In genomic region chr2:222969491-222969890, GRCh38 we compare ENCODE assay signal across 19 cellular contexts.
DNase-seq lines count a peak whose midpoint lies in the region; ATAC-seq and TF ChIP-seq lines count a peak whose summit lies in the region.
"Had no signal": no experiment of that assay in that cellular context is flagged by ENCODE, and none has a peak within 500 bp of the region (broad histone marks: within the 10 kb centered on the region; RNA-seq: fewer than 3 reads in every experiment).

No MANE protein-coding gene starts in this region.

- H3K36me3 ChIP-seq in HEK293 (ENCODE audit: control insufficient read depth in 2 of 2, insufficient read depth in 1 of 2, low read length in 2 of 2) (no peaks in the 10 kb centered on the region), testis (ENCODE audit: low read depth, missing control alignments) (no peaks in the 10 kb centered on the region)
- H3K36me3 ChIP-seq: BE2C, heart left ventricle, ovary had no signal

- no peak for ATAC-seq in left colon
- no peak for ATAC-seq in activated CD8-positive, alpha-beta T cell treated with anti-CD3 and anti-CD28 coated beads, Interleukin-2, amount 10 ng/mL, durations not matched to agents 7 days and 5 days
- ATAC-seq: activated CD8-positive, alpha-beta memory T cell treated with anti-CD3 and anti-CD28 coated beads, Interleukin-2, amount 10 ng/mL, durations not matched to agents 7 days and 5 days; GM12878; HCT116; heart left ventricle had no signal

- CTCF ChIA-PET in HEK293 (lab: Yijun Ruan, JAX) = interaction anchor here (0.8 to 0.9 kb wide), 2 partner anchors 132 to 276 kb away, joined by 3 read pairs; no protein-coding TSS in a partner anchor
- CTCF ChIA-PET in activated CD8-positive, alpha-beta T cell treated with anti-CD3 and anti-CD28 coated beads, Interleukin-2, amount 10 ng/mL, durations not matched to agents 7 days and 5 days (lab: Charles Lee) = no interaction called here

- no peak overlapping the region for H3K4me3 Mint-ChIP-seq in activated CD8-positive, alpha-beta T cell treated with anti-CD3 and anti-CD28 coated beads, Interleukin-2, amount 10 ng/mL, durations not matched to agents 7 days and 5 days
- H3K4me3 Mint-ChIP-seq: activated CD8-positive, alpha-beta memory T cell treated with anti-CD3 and anti-CD28 coated beads, Interleukin-2, amount 10 ng/mL, durations not matched to agents 7 days and 5 days had no signal

- intact Hi-C loops in testis (cut with DNase I; ENCODE audit: low total_unique reads) = no loop called here
- intact Hi-C loops in left colon (cut with DNase I, micrococcal nuclease) = no loop called here

- H3K27ac Mint-ChIP-seq in activated CD8-positive, alpha-beta T cell treated with anti-CD3 and anti-CD28 coated beads, Interleukin-2, amount 10 ng/mL, durations not matched to agents 7 days and 5 days = no peak overlapping the region
- H3K27ac Mint-ChIP-seq: activated CD8-positive, alpha-beta memory T cell treated with anti-CD3 and anti-CD28 coated beads, Interleukin-2, amount 10 ng/mL, durations not matched to agents 7 days and 5 days had no signal

- no peaks in the 10 kb centered on the region for H3K9me3 Mint-ChIP-seq in activated CD8-positive, alpha-beta T cell treated with anti-CD3 and anti-CD28 coated beads, Interleukin-2, amount 10 ng/mL, durations not matched to agents 7 days and 5 days (ENCODE audit: insufficient read depth)

- H3K36me3 Mint-ChIP-seq in activated CD8-positive, alpha-beta T cell treated with anti-CD3 and anti-CD28 coated beads, Interleukin-2, amount 10 ng/mL, durations not matched to agents 7 days and 5 days (ENCODE audit: low read depth) = no peaks in the 10 kb centered on the region
- H3K36me3 Mint-ChIP-seq: activated CD8-positive, alpha-beta memory T cell treated with anti-CD3 and anti-CD28 coated beads, Interleukin-2, amount 10 ng/mL, durations not matched to agents 7 days and 5 days had no signal

- H3K4me3 ChIP-seq in AG09309 (ENCODE audit: control insufficient read depth, low read depth, low read length) (no peak overlapping the region), HEK293 (ENCODE audit: low read depth, low read length) (no peak overlapping the region), fibroblast of mammary gland (ENCODE audit: control insufficient read depth, low read depth, low read length) (no peak overlapping the region), testis (no peak overlapping the region)
- H3K4me3 ChIP-seq: GM12878, heart left ventricle, ovary had no signal

- no peaks in the 10 kb centered on the region for H3K27me3 ChIP-seq in testis
- H3K27me3 ChIP-seq: BE2C, heart left ventricle, ovary had no signal

- H3K4me1 ChIP-seq in HEK293 (ENCODE audit: control insufficient read depth, insufficient read depth, low read length) = no peaks in the 10 kb centered on the region
- H3K4me1 ChIP-seq in testis = no peaks in the 10 kb centered on the region

- H3K4me1 Mint-ChIP-seq in activated CD8-positive, alpha-beta T cell treated with anti-CD3 and anti-CD28 coated beads, Interleukin-2, amount 10 ng/mL, durations not matched to agents 7 days and 5 days (ENCODE audit: low read depth) = no peaks in the 10 kb centered on the region
- H3K4me1 Mint-ChIP-seq: activated CD8-positive, alpha-beta memory T cell treated with anti-CD3 and anti-CD28 coated beads, Interleukin-2, amount 10 ng/mL, durations not matched to agents 7 days and 5 days had no signal

- WGBS in testis, 2 donors = 52 to 54% methylated on average over 3 of the region's 3 CpGs

- H3K27ac ChIP-seq in HEK293 (ENCODE audit: extremely low read depth, low read depth, low read length) (no peak overlapping the region), testis (no peak overlapping the region)
- H3K27ac ChIP-seq: heart left ventricle, ovary had no signal

- DNase-seq in AG09309 (ENCODE audit: low read depth) (peak; percentile 29), OCI-M1 (lab: John Stamatoyannopoulos, UW) (peak; percentile 21), fibroblast of mammary gland (ENCODE audit: low read depth) (peak; percentile 73), testis (no peak), left colon (no peak), AG08396 (ENCODE audit: low spot score) (no peak)
- DNase-seq in activated CD8-positive, alpha-beta T cell treated with anti-CD3 and anti-CD28 coated beads, Interleukin-2, amount 10 ng/mL, durations not matched to agents 7 days and 5 days = no peak
- DNase-seq: activated CD4-positive, CD25-positive, alpha-beta regulatory T cell; activated CD8-positive, alpha-beta memory T cell treated with anti-CD3 and anti-CD28 coated beads, Interleukin-2, amount 10 ng/mL, durations not matched to agents 7 days and 5 days; BE2C; central memory CD4-positive, alpha-beta T cell; DND-41; heart left ventricle; NCI-H345; ovary; SW 1271 had no signal

- no peak for TF ChIP-seq CTCF in AG09309 (IDR thresholded peaks at IDR 0.05; ENCODE audit: control insufficient read depth, insufficient read depth, low read depth, low read length, missing control alignments)
- TF ChIP-seq CTCF in HEK293 (tag by site-specific recombination; IDR thresholded peaks at IDR 0.05) = no peak
- no peak for TF ChIP-seq CTCF in fibroblast of mammary gland (conservative IDR thresholded peaks at IDR 0.05; ENCODE audit: control insufficient read depth, insufficient read depth, low read depth, low read length)
- no peak for TF ChIP-seq CTCF in testis (IDR thresholded peaks at IDR 0.05)

- POLR2A ChIA-PET in HEK293 (lab: Yijun Ruan, JAX) = no interaction called here
- POLR2A ChIA-PET in activated CD8-positive, alpha-beta T cell treated with anti-CD3 and anti-CD28 coated beads, Interleukin-2, amount 10 ng/mL, durations not matched to agents 7 days and 5 days (lab: Charles Lee) = no interaction called here

- TF ChIP-seq POLR2A in testis (IDR thresholded peaks at IDR 0.05) = no peak

- peaks cover 6% of the 10 kb centered on the region for H3K27me3 Mint-ChIP-seq in activated CD8-positive, alpha-beta T cell treated with anti-CD3 and anti-CD28 coated beads, Interleukin-2, amount 10 ng/mL, durations not matched to agents 7 days and 5 days (ENCODE audit: low read depth)

- H3K9me3 ChIP-seq in HEK293 (ENCODE audit: control insufficient read depth, insufficient read depth, low read depth, low read length) (no peaks in the 10 kb centered on the region), testis (no peaks in the 10 kb centered on the region)
- H3K9me3 ChIP-seq: BE2C, heart left ventricle, ovary had no signal

TF ChIP-seq in HEK293, 187 proteins besides CTCF, POLR2A, EP300 and RAD21:
- TF ChIP-seq ZNF473 (tag by site-specific recombination; IDR thresholded peaks at IDR 0.05) (no peak), TCF7L2 (IDR thresholded peaks at IDR 0.05; ENCODE audit: borderline replicate concordance, low read depth, low read length) (no peak), SP7 (tag by site-specific recombination; IDR thresholded peaks at IDR 0.05) (no peak), ZNF776 (tag by site-specific recombination; IDR thresholded peaks at IDR 0.05; ENCODE audit: borderline replicate concordance) (no peak), ZNF837 (tag by site-specific recombination; IDR thresholded peaks at IDR 0.05) (no peak), ZNF37A (tag by site-specific recombination; IDR thresholded peaks at IDR 0.05) (no peak)
- TF ChIP-seq, protein P1, sequence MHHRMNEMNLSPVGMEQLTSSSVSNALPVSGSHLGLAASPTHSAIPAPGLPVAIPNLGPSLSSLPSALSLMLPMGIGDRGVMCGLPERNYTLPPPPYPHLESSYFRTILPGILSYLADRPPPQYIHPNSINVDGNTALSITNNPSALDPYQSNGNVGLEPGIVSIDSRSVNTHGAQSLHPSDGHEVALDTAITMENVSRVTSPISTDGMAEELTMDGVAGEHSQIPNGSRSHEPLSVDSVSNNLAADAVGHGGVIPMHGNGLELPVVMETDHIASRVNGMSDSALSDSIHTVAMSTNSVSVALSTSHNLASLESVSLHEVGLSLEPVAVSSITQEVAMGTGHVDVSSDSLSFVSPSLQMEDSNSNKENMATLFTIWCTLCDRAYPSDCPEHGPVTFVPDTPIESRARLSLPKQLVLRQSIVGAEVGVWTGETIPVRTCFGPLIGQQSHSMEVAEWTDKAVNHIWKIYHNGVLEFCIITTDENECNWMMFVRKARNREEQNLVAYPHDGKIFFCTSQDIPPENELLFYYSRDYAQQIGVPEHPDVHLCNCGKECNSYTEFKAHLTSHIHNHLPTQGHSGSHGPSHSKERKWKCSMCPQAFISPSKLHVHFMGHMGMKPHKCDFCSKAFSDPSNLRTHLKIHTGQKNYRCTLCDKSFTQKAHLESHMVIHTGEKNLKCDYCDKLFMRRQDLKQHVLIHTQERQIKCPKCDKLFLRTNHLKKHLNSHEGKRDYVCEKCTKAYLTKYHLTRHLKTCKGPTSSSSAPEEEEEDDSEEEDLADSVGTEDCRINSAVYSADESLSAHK (tag by site-specific recombination; IDR thresholded peaks at IDR 0.05) = peak; percentile 50; the same call in 1 of the 2 replicates

Comparison
In these comparisons a context has a peak if more than half of its experiments do, and no peak if none do; other contexts are left out.
1. DNase-seq: peak in AG09309 (single experiment), OCI-M1 (single experiment) and fibroblast of mammary gland (single experiment); none in testis (single experiment), left colon (0 of 2), activated CD8-positive, alpha-beta T cell treated with anti-CD3 and anti-CD28 coated beads, Interleukin-2, amount 10 ng/mL, durations not matched to agents 7 days and 5 days (single experiment) and AG08396 (single experiment).